ENCODE assay signal across 8 cellular contexts in genomic region chr14:94129758-94130414, GRCh38. TPM values are rescaled to one million over a fixed set of nuclear protein-coding genes. Genes with fewer than 3 reads are reported as not detected.
DNase-seq lines count a peak whose midpoint lies in the region; ATAC-seq and TF ChIP-seq lines count a peak whose summit lies in the region.

No MANE protein-coding gene starts in this region.

- TF ChIP-seq CTCF in GM20000 (IDR thresholded peaks at IDR 0.05; ENCODE audit: extremely low read depth, missing control alignments) (no peak), ovary (IDR thresholded peaks at IDR 0.05) (no peak)

- no peaks in the 10 kb centered on the region for H3K27me3 ChIP-seq in ovary

- no peaks in the 10 kb centered on the region for H3K36me3 ChIP-seq in ovary

- H3K4me3 ChIP-seq in ovary: peak overlapping the region; percentile 50

- H3K9me3 ChIP-seq in ovary: no peaks in the 10 kb centered on the region

- peak overlapping the region; percentile 91 to 94 for H3K27ac ChIP-seq in ovary

- no peaks in the 10 kb centered on the region for H3K4me1 ChIP-seq in ovary (ENCODE audit: insufficient read depth)

- DNase-seq in AG08395 (ENCODE audit: low spot score): peak; percentile 41
- DNase-seq in GM20000 (ENCODE audit: low spot score): peak; percentile 33
- peak; percentile 13 for DNase-seq in NCI-H82 treated with DMSO at 0.1 percent for 48 hours (lab: John Stamatoyannopoulos, UW; ENCODE audit: unreplicated experiment)
- peak; percentile 47 for DNase-seq in amniotic epithelial cell (ENCODE audit: low read depth)
- peak; percentile 73 for DNase-seq in cardiac septum (ENCODE audit: low spot score)
- DNase-seq in ovary: peak; percentile 57 to 68 (median 65)

- no peak for TF ChIP-seq EP300 in ovary (IDR thresholded peaks at IDR 0.05)

- WGBS in ovary, 3 donors: 0 to 2% (median 1%) methylated on average over 12 of the region's 12 CpGs

- intact Hi-C loops in cardiac septum (cut with DNase I): loop anchor here (2.0 to 5.0 kb wide), 2 partner anchors 15 to 48 kb away; partner anchors contain the start of genes DDX24 and IFI27L1
- intact Hi-C loops in ovary (cut with DNase I): loop anchor here in 3 of 4 donors (5.0 to 10.0 kb wide), 4 partner anchors 73 to 185 kb away; no protein-coding TSS in a partner anchor

- TF ChIP-seq POLR2A in ovary (IDR thresholded peaks at IDR 0.05): no peak

- no peak for ATAC-seq in HG03039 (IDR thresholded peaks at IDR 0.05; ENCODE audit: unreplicated experiment)
- no peak for ATAC-seq in GM21528 (IDR thresholded peaks at IDR 0.05; ENCODE audit: low FRiP score, unreplicated experiment)

RNA-seq across cellular contexts. Expression of gene IFI27L2, which starts 0.5 kb away (rescaled TPM):
- total RNA-seq in cardiac septum (93.0 TPM), ovary (100 to 1,000 TPM in 3 of 7 donors, 10 to 100 TPM in 4; 53.4 to 106 (median 88.5) TPM)
- polyA plus RNA-seq in ovary: 100 to 1,000 TPM in 1 of 2 donors, 10 to 100 TPM in 1; 37.8 to 145 TPM

RNA-seq across cellular contexts. Expression of gene IFI27, which starts 19.4 kb away (rescaled TPM):
- total RNA-seq in cardiac septum: 147 TPM
- 100 to 1,000 TPM in 1 of 7 donors, 10 to 100 TPM in 6; 44.5 to 117 (median 56.9) TPM for total RNA-seq in ovary
- polyA plus RNA-seq in ovary: 100 to 1,000 TPM; 119 to 413 TPM

RNA-seq across cellular contexts. Expression of gene PPP4R4, which starts 44.2 kb away (rescaled TPM):
- total RNA-seq in cardiac septum (0.30 TPM), ovary (10 to 100 TPM in 6 of 7 donors, 1 to 10 TPM in 1; 10.0 to 41.0 (median 17.6) TPM)
- 1 to 10 TPM; 3.0 to 6.6 TPM for polyA plus RNA-seq in ovary

RNA-seq across cellular contexts. Expression of gene IFI27L1, which starts 48.8 kb away (rescaled TPM):
- 9.3 TPM for total RNA-seq in cardiac septum
- total RNA-seq in ovary: 10 to 100 TPM; 27.4 to 57.0 (median 32.8) TPM
- 10 to 100 TPM; 21.5 to 43.9 TPM for polyA plus RNA-seq in ovary

RNA-seq across cellular contexts. Expression of gene DDX24, which starts 48.9 kb away (rescaled TPM):
- total RNA-seq in cardiac septum: 245 TPM
- 100 to 1,000 TPM in 6 of 7 donors, 10 to 100 TPM in 1; 98.8 to 286 (median 233) TPM for total RNA-seq in ovary
- polyA plus RNA-seq in ovary: 100 to 1,000 TPM; 118 to 521 TPM

Comparison
In these comparisons a context has a peak if more than half of its experiments do, and no peak if none do; other contexts are left out.
1. DNase-seq: peak in every context shown above with its lines; median percentile 73 in cardiac septum; 65 in ovary; 47 in amniotic epithelial cell; 41 in AG08395; 33 in GM20000; 13 in NCI-H82 treated with DMSO at 0.1 percent for 48 hours.